ENCODE assay signal across 9 cellular contexts in genomic region chr4:41217020-41217333, GRCh38. TPM values are rescaled to one million over a fixed set of nuclear protein-coding genes. Genes with fewer than 3 reads are reported as not detected.
A peak's percentile ranks its signal among the peaks of the same experiment; 100 is the strongest.
DNase-seq lines count a peak whose midpoint lies in the region; ATAC-seq and TF ChIP-seq lines count a peak whose summit lies in the region.
"Had no signal": no experiment of that assay in that cellular context is flagged by ENCODE, and none has a peak within 500 bp of the region (broad histone marks: within the 10 kb centered on the region; RNA-seq: fewer than 3 reads in every experiment).

No MANE protein-coding gene starts in this region.

- no peak for TF ChIP-seq POLR2A in stomach (IDR thresholded peaks at IDR 0.05)

- peaks cover 26% of the 10 kb centered on the region for H3K4me1 Mint-ChIP-seq in activated naive CD8-positive, alpha-beta T cell (ENCODE audit: low read depth)

- peaks cover 13% of the 10 kb centered on the region for H3F3A ChIP-seq in SK-N-SH (replicated peaks; ENCODE audit: insufficient read depth)

- TF ChIP-seq EP300 in SK-N-SH (IDR thresholded peaks at IDR 0.05; ENCODE audit: borderline replicate concordance in 1 of 2, low read depth in 1 of 2, low read length in 1 of 2): no peak
- no peak for TF ChIP-seq EP300 in stomach (IDR thresholded peaks at IDR 0.05)

- no peak overlapping the region for H3K9ac ChIP-seq in SK-N-SH
- peak overlapping the region; percentile 89 for H3K9ac ChIP-seq in iPS-20b (ENCODE audit: low read depth, low read length)

- peaks cover 23% of the 10 kb centered on the region for H3K79me2 ChIP-seq in SK-N-SH (ENCODE audit: insufficient read depth)

- intact Hi-C loops in stomach (cut with DNase I; ENCODE audit: low total_unique reads): no loop called here

- H3K36me3 ChIP-seq in SK-N-SH (replicated peaks in 1 of 2; ENCODE audit: control insufficient read depth in 1 of 2, insufficient read depth in 2 of 2, low read length in 1 of 2): no peaks in the 10 kb centered on the region
- no peaks in the 10 kb centered on the region for H3K36me3 ChIP-seq in iPS-20b (ENCODE audit: insufficient read depth, low read depth, low read length)
- no peaks in the 10 kb centered on the region for H3K36me3 ChIP-seq in stomach

- peak overlapping the region; percentile 97 for H2AFZ ChIP-seq in SK-N-SH (ENCODE audit: low read depth)

- peak overlapping the region; percentile 75 for H3K4me2 ChIP-seq in SK-N-SH

- H3K9me3 ChIP-seq in SK-N-SH: no peaks in the 10 kb centered on the region
- H3K9me3 ChIP-seq in iPS-20b (ENCODE audit: insufficient read depth, low read depth, low read length): no peaks in the 10 kb centered on the region
- H3K9me3 ChIP-seq in stomach: no peaks in the 10 kb centered on the region

- H3K27ac ChIP-seq in SK-N-SH (ENCODE audit: low read depth in 2 of 2, low read length in 1 of 2) (peak overlapping the region; percentile 29 to 89), iPS-20b (ENCODE audit: low read length) (peak overlapping the region; percentile 28), stomach (peak overlapping the region in 4 of 5 donors; percentile 84 to 95 (median 90))

- H3K4me3 ChIP-seq in SK-N-SH (ENCODE audit: low read depth in 2 of 2, low read length in 1 of 2) (peak overlapping the region; percentile 65 to 68; a peak in 3 of 4 replicates), iPS-20b (ENCODE audit: low read length) (peak overlapping the region; percentile 72), stomach (peak overlapping the region; percentile 50 to 58 (median 54))

- H3K9me3 Mint-ChIP-seq in activated naive CD8-positive, alpha-beta T cell (ENCODE audit: low read depth): no peaks in the 10 kb centered on the region

- H3K27ac Mint-ChIP-seq in activated naive CD8-positive, alpha-beta T cell: peak overlapping the region; percentile 82

- H3K4me1 ChIP-seq in SK-N-SH (ENCODE audit: control insufficient read depth in 1 of 2, insufficient read depth in 2 of 2, low read depth in 1 of 2, low read length in 1 of 2) (peaks cover 4 to 21% of the 10 kb centered on the region in 2 experiments; a peak in 3 of 4 replicates), iPS-20b (ENCODE audit: insufficient read depth, low read length) (peaks cover 18% of the 10 kb centered on the region), stomach (peaks cover 16 to 48% (median 32%) of the 10 kb centered on the region in 4 donors)

- CTCF ChIA-PET in SK-N-SH (lab: Yijun Ruan, JAX): interaction anchor here (1.0 to 9.5 kb wide), 7 partner anchors 14 to 376 kb away, joined by 3 to 196 read pairs (median 3); no protein-coding TSS in a partner anchor

- TF ChIP-seq CTCF in SK-N-SH (IDR thresholded peaks at IDR 0.05) (no peak), stomach (IDR thresholded peaks at IDR 0.05) (no peak)

- peaks cover 29% of the 10 kb centered on the region for H3K27me3 Mint-ChIP-seq in activated naive CD8-positive, alpha-beta T cell

- H3K27me3 ChIP-seq in SK-N-SH (ENCODE audit: insufficient read depth) (no peaks in the 10 kb centered on the region), iPS-20b (ENCODE audit: insufficient read depth, low read length) (peaks cover 15% of the 10 kb centered on the region), stomach (peaks cover 0 to 18% (median 0%) of the 10 kb centered on the region in 3 donors)

- no peak for ATAC-seq in SK-N-SH treated with all-trans-retinoic acid at 6 μM for 48 hours
- no peak for ATAC-seq in HG02798 (IDR thresholded peaks at IDR 0.05; ENCODE audit: poor library complexity, unreplicated experiment)

- H4K20me1 ChIP-seq in SK-N-SH (ENCODE audit: insufficient read depth): no peaks in the 10 kb centered on the region

- POLR2A ChIA-PET in SK-N-SH (lab: Yijun Ruan, JAX): interaction anchor here (0.6 to 4.3 kb wide), 4 partner anchors 12 to 295 kb away, joined by 3 to 67 read pairs (median 4); partner anchors contain the start of gene UCHL1

- H3K36me3 Mint-ChIP-seq in activated naive CD8-positive, alpha-beta T cell: no peaks in the 10 kb centered on the region

- 67% methylated on average over 2 of the region's 2 CpGs for WGBS in SK-N-SH (ENCODE audit: low lambda C conversion rate)
- 5 to 12% (median 8%) methylated on average over 2 of the region's 2 CpGs for WGBS in stomach, 5 donors

- TF ChIP-seq RAD21 in SK-N-SH (IDR thresholded peaks at IDR 0.05; ENCODE audit: low read length): no peak

- DNase-seq in SK-N-SH: no peak
- DNase-seq in stomach: no peak
- DNase-seq in NCI-H187 (lab: John Stamatoyannopoulos, UW): no peak
- DNase-seq in Kasumi-1 (lab: John Stamatoyannopoulos, UW): no peak
- DNase-seq: AML-193 had no signal

- no peaks in the 10 kb centered on the region for H3K9me2 ChIP-seq in SK-N-SH

- peak overlapping the region; percentile 85 for H3K4me3 Mint-ChIP-seq in activated naive CD8-positive, alpha-beta T cell

TF ChIP-seq in SK-N-SH, 30 proteins besides CTCF, POLR2A, EP300 and RAD21 (continues in another document):
- TF ChIP-seq MXI1 (IDR thresholded peaks at IDR 0.05; ENCODE audit: low read depth, low read length) (no peak), CHD2 (IDR thresholded peaks at IDR 0.05; ENCODE audit: low read length, partially characterized antibody) (no peak), NRF1 (IDR thresholded peaks at IDR 0.05; ENCODE audit: low read depth, low read length) (no peak), RFX5 (IDR thresholded peaks at IDR 0.05; ENCODE audit: low read length) (no peak), POLR2AphosphoS5 (IDR thresholded peaks at IDR 0.05; ENCODE audit: low read depth, low read length) (no peak), YY1 (IDR thresholded peaks at IDR 0.05; ENCODE audit: low read depth) (no peak), FOXM1 (IDR thresholded peaks at IDR 0.05; ENCODE audit: low read depth) (no peak)

TF ChIP-seq in SK-N-SH treated with all-trans-retinoic acid at 6 μM for 48 hours, 23 proteins besides CTCF, POLR2A, EP300 and RAD21:
- TF ChIP-seq ZFP3 (CRISPR knock-in tag; IDR thresholded peaks at IDR 0.05): no peak
- TF ChIP-seq ARNTL (CRISPR knock-in tag; IDR thresholded peaks at IDR 0.05; ENCODE audit: borderline replicate concordance, low read depth): no peak
- no peak for TF ChIP-seq TCF4 (CRISPR knock-in tag; IDR thresholded peaks at IDR 0.05; ENCODE audit: borderline replicate concordance)

RNA-seq across cellular contexts. Expression of gene APBB2, which starts 2.6 kb away (rescaled TPM):
- 49.8 and 56.6 TPM in 2 replicates for polyA plus RNA-seq in SK-N-SH (2012; rRNA removed)
- polyA plus RNA-seq in SK-N-SH (2012; cell fraction: cytosol; rRNA removed): 42.3 and 54.5 TPM in 2 replicates
- 71.4 and 112 TPM in 2 replicates for polyA plus RNA-seq in SK-N-SH (2012; cell fraction: nucleus; rRNA removed)
- total RNA-seq in stomach: 10 to 100 TPM in 4 of 5 donors, 1 to 10 TPM in 1; 9.0 to 55.4 (median 41.1) TPM
- 1 to 10 TPM; 4.7 to 9.2 (median 7.9) TPM for polyA plus RNA-seq in stomach

RNA-seq across cellular contexts. Expression of gene UCHL1, which starts 39.8 kb away (rescaled TPM):
- 1,518 and 1,901 TPM in 2 replicates for polyA plus RNA-seq in SK-N-SH (2012; rRNA removed)
- 1,568 and 1,703 TPM in 2 replicates for polyA plus RNA-seq in SK-N-SH (2012; cell fraction: cytosol; rRNA removed)
- 3,000 and 3,222 TPM in 2 replicates for polyA plus RNA-seq in SK-N-SH (2012; cell fraction: nucleus; rRNA removed)
- total RNA-seq in stomach: 10 to 100 TPM in 4 of 5 donors, 1 to 10 TPM in 1; 6.4 to 43.4 (median 17.5) TPM
- 10 to 100 TPM in 2 of 3 donors, 1 to 10 TPM in 1; 4.6 to 23.2 (median 19.9) TPM for polyA plus RNA-seq in stomach

Comparison
In these comparisons a context has a peak if more than half of its experiments do, and no peak if none do; other contexts are left out.
1. H3K27ac ChIP-seq: peak in every context shown above with its lines; median percentile 90 in stomach; 59 in SK-N-SH; 28 in iPS-20b.
2. RNA of gene UCHL1, which starts 39.8 kb away (polyA plus RNA-seq): 1,518 to 3,222 TPM in SK-N-SH; 4.6 to 23.2 TPM in stomach; every median in the first group is over 10 times any median in the second.
3. Peak in every context shown above with its lines, with median percentiles within 50 percentile points of each other: H3K4me3 ChIP-seq.